In the genomic region with DNA sequence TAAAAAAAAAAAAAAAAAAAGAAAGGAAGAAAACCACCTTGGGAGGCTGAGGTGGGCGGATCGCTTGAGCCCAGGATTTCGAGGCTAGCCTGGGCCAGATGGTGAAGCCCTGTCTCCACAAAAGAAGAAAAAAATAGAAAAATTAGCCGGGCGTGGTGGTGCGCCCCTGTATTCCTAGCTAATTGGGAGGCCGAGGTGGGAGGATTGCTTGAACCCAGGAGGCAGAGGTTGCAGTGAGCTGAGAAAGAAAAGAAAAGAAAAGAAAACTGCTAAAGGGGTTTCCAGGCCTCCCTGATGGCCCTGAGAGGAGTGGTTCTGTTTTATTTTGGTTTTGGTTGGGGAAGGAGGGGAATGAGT, we compare ENCODE assay signal across 8 cellular contexts. TPM values are rescaled to one million over a fixed set of nuclear protein-coding genes. Genes with fewer than 3 reads are reported as not detected.
DNase-seq lines count a peak whose midpoint lies in the region; ATAC-seq, FAIRE-seq and TF ChIP-seq lines count a peak whose summit lies in the region.

No MANE protein-coding gene starts in this region.

- TF ChIP-seq CTCF in BJ (IDR thresholded peaks at IDR 0.05; ENCODE audit: insufficient read depth, low read depth, low read length) (no peak), LNCaP clone FGC (IDR thresholded peaks at IDR 0.05; ENCODE audit: control insufficient read depth, extremely low read depth, insufficient read depth) (no peak), colonic mucosa (IDR thresholded peaks at IDR 0.05) (no peak), nephron progenitor cell (IDR thresholded peaks at IDR 0.05) (no peak)

- intact Hi-C loops in colonic mucosa (cut with DNase I), result no loop called here

- no peak overlapping the region for H3K27ac ChIP-seq in colonic mucosa
- H3K27ac ChIP-seq in small intestine (ENCODE audit: low read depth in 1 of 2, low read length in 1 of 2), result no peak overlapping the region

- H3K4me1 ChIP-seq in colonic mucosa (peaks cover 15% of the 10 kb centered on the region), small intestine (ENCODE audit: control insufficient read depth in 2 of 2, insufficient read depth in 1 of 2, low read depth in 1 of 2, low read length in 1 of 2) (peaks cover 2 to 3% of the 10 kb centered on the region in 2 donors)

- no peak overlapping the region for H3K27ac Mint-ChIP-seq in nephron progenitor cell

- H3K9me3 ChIP-seq in colonic mucosa (no peaks in the 10 kb centered on the region), small intestine (ENCODE audit: control insufficient read depth, low read depth) (no peaks in the 10 kb centered on the region)

- H3K9ac ChIP-seq in colonic mucosa (ENCODE audit: low read depth in 2 of 2, low read length in 2 of 2), result no peak overlapping the region

- peak overlapping the region; percentile 94 for H3K4me3 Mint-ChIP-seq in nephron progenitor cell

- DNase-seq in BJ (ENCODE audit: low read depth) (no peak), LNCaP clone FGC (ENCODE audit: low read depth) (no peak), colonic mucosa (no peak), nephron progenitor cell (no peak), NCI-H2107 treated with DMSO at 0.1 percent for 48 hours (lab: John Stamatoyannopoulos, UW; ENCODE audit: unreplicated experiment) (no peak), small intestine (no peak), ecto neural progenitor cell (ENCODE audit: low spot score) (no peak)

- peaks cover 45% of the 10 kb centered on the region for H3K36me3 Mint-ChIP-seq in nephron progenitor cell (ENCODE audit: low read depth)

- 89 to 96% (median 93%) methylated on average over 7 of the region's 7 CpGs for WGBS in small intestine, 3 donors

- H3K4me1 Mint-ChIP-seq in nephron progenitor cell, result peaks cover 33% of the 10 kb centered on the region

- POLR2A ChIA-PET in BJ (lab: Charles Lee), result no interaction called here

- H3K9me3 Mint-ChIP-seq in nephron progenitor cell, result peaks cover 20% of the 10 kb centered on the region

- H3K4me3 ChIP-seq in BJ (ENCODE audit: low read depth, low read length) (peak overlapping the region; percentile 93), LNCaP clone FGC (ENCODE audit: low read depth, low read length) (peak overlapping the region; percentile 84), colonic mucosa (peak overlapping the region; percentile 96), small intestine (ENCODE audit: low read depth in 1 of 2, low read length in 2 of 2) (peak overlapping the region in 1 of 2 donors; percentile 70)

- H3K27me3 ChIP-seq in BJ (ENCODE audit: control insufficient read depth, insufficient read depth, low read length), result no peaks in the 10 kb centered on the region
- H3K27me3 ChIP-seq in colonic mucosa, result no peaks in the 10 kb centered on the region
- no peaks in the 10 kb centered on the region for H3K27me3 ChIP-seq in small intestine (ENCODE audit: control insufficient read depth in 2 of 2, insufficient read depth in 2 of 2, low read length in 2 of 2)

- peaks cover 7% of the 10 kb centered on the region for H3K36me3 ChIP-seq in BJ (ENCODE audit: control insufficient read depth, insufficient read depth, low read length)
- H3K36me3 ChIP-seq in colonic mucosa, result no peaks in the 10 kb centered on the region
- H3K36me3 ChIP-seq in small intestine (ENCODE audit: control insufficient read depth in 2 of 2, insufficient read depth in 2 of 2, low read length in 2 of 2), result no peaks in the 10 kb centered on the region

- peaks cover 13% of the 10 kb centered on the region for H3K27me3 Mint-ChIP-seq in nephron progenitor cell (ENCODE audit: low read depth, poor library complexity)

- ATAC-seq in HG03354 (IDR thresholded peaks at IDR 0.05; ENCODE audit: poor library complexity, severe bottlenecking, unreplicated experiment), result no peak

- FAIRE-seq in small intestine (lab: Jason Lieb, UNC), result no peak

- CTCF ChIA-PET in BJ (lab: Yijun Ruan, JAX), result no interaction called here

RNA-seq across cellular contexts. Expression of a gene that starts 0.7 kb away (rescaled TPM):
- polyA plus RNA-seq in BJ (2011; rRNA removed), result 6.4 and 7.5 TPM in 2 replicates
- 7.4 and 10.3 TPM in 2 replicates for polyA minus RNA-seq in BJ (2011; rRNA and poly(A)+ RNA removed)
- 1 to 10 TPM; 5.9 to 7.6 TPM for total RNA-seq in colonic mucosa
- polyA plus RNA-seq in small intestine, result 1 to 10 TPM; 1.6 to 2.6 (median 2.0) TPM

RNA-seq across cellular contexts. Expression of a gene that starts 1.4 kb away (rescaled TPM):
- polyA plus RNA-seq in BJ (2011; rRNA removed), result 29.5 and 34.1 TPM in 2 replicates
- polyA minus RNA-seq in BJ (2011; rRNA and poly(A)+ RNA removed), result 16.0 and 18.6 TPM in 2 replicates
- total RNA-seq in colonic mucosa, result 10 to 100 TPM; 50.0 to 77.7 TPM
- 10 to 100 TPM; 39.8 to 49.0 (median 48.9) TPM for polyA plus RNA-seq in small intestine
